In the genomic region with DNA sequence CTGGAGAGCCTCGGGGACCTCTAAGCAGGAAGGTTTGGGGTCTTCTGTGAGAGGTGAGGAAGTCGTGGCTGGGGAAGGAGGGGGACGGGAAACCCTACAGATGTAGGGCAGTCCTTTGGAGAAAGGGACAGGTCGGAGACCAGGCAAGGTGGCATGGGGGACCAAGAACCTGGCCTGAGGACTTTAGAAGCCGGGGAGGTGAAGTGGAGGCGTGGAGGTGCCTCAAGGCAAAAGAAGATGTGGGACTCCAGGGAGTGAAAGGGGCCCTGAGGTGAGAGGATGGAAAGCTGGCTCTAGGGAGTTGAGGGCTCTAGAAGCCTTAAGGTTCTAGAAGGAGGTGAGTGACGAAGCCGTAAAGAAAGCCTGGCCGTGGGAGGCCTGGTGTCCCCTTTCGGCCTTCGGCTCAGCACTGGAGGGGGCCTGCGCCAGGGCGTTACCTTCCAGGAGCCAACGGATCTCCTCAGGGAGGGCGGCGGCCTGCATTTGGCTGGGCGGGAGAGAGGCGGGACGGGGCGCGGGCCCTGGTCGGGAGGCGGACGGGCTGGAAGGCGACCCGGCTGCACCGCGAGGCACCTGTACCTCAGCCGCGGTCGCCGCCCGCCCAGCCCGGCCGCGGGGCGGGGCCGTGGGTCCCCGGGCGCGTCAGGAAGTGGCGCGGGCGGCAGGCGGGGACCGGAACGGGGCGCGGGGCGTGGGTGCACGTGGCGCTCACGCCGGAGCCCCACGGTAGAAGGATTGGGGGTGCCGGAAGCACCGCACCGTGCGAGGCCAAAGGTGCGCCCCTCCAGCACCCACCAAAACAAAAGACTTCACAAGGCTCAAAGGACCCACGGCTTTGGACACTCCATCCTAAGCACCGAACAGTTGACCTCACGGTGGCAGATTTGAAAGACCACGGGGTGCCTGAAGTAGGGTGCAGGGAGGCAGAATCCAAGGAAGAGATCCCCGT, we compare ENCODE assay signal across 7 cellular contexts. TPM values are rescaled to one million over a fixed set of nuclear protein-coding genes. Genes with fewer than 3 reads are reported as not detected.
A peak's percentile ranks its signal among the peaks of the same experiment; 100 is the strongest.
DNase-seq lines count a peak whose midpoint lies in the region; ATAC-seq and TF ChIP-seq lines count a peak whose summit lies in the region.

A gene (minus strand): TSS at position 577 of the 949 bp plus-strand sequence.

- peak; percentile 73 to 74 for ATAC-seq in activated naive CD4-positive, alpha-beta T cell treated with anti-CD3 and anti-CD28 coated beads, Interleukin-2, amount 50 U/mL, for 72 hours
- no peak for ATAC-seq in GM21529 (IDR thresholded peaks at IDR 0.05; ENCODE audit: unreplicated experiment)

- H3K9ac ChIP-seq in OCI-LY3 (ENCODE audit: low read length), result peak within 1 kb of the TSS; percentile 73

- DNase-seq in GM20000 (ENCODE audit: low spot score) (peak; percentile 84), vagina (ENCODE audit: extremely low spot score in 2 of 2) (no peak), NCI-H748 treated with DMSO at 0.1 percent for 48 hours (lab: John Stamatoyannopoulos, UW) (no peak)
- DNase-seq in activated naive CD4-positive, alpha-beta T cell treated with anti-CD3 and anti-CD28 coated beads, Interleukin-2, amount 50 U/mL, for 72 hours (ENCODE audit: low spot score in 2 of 2), result peak; percentile 65 to 74

- no peaks in the 10 kb centered on the region for H3K9me3 Mint-ChIP-seq in activated naive CD4-positive, alpha-beta T cell treated with anti-CD3 and anti-CD28 coated beads, Interleukin-2, amount 50 U/mL, for 72 hours

- peaks cover 26% of the 10 kb centered on the region for H3K4me1 ChIP-seq in OCI-LY3 (ENCODE audit: low read length)
- H3K4me1 ChIP-seq in muscle layer of duodenum (ENCODE audit: control insufficient read depth in 1 of 2, insufficient read depth in 2 of 2, low read length in 2 of 2), result no peaks in the 10 kb centered on the region
- H3K4me1 ChIP-seq in vagina, result no peaks in the 10 kb centered on the region

- no peaks in the 10 kb centered on the region for H3K79me2 ChIP-seq in OCI-LY3 (ENCODE audit: low read length)

- intact Hi-C loops in vagina (cut with DNase I), result no loop called here

- H3K27ac ChIP-seq in OCI-LY3 (ENCODE audit: low read length) (no peak within 1 kb of the TSS), muscle layer of duodenum (ENCODE audit: low read length) (no peak within 1 kb of the TSS), vagina (no peak within 1 kb of the TSS)

- H3K4me2 ChIP-seq in OCI-LY3 (ENCODE audit: low read length), result peak within 1 kb of the TSS; percentile 95

- H3K27ac Mint-ChIP-seq in activated naive CD4-positive, alpha-beta T cell treated with anti-CD3 and anti-CD28 coated beads, Interleukin-2, amount 50 U/mL, for 72 hours, result peak within 1 kb of the TSS; percentile 99

- peaks cover 21% of the 10 kb centered on the region for H3K27me3 ChIP-seq in OCI-LY3 (ENCODE audit: low read depth, low read length)
- H3K27me3 ChIP-seq in muscle layer of duodenum (ENCODE audit: low read depth, low read length), result peaks cover 35% of the 10 kb centered on the region
- H3K27me3 ChIP-seq in vagina, result peaks cover 4% of the 10 kb centered on the region

- no peak for TF ChIP-seq POLR2A in vagina (IDR thresholded peaks at IDR 0.05)

- H3K9me3 ChIP-seq in OCI-LY3 (ENCODE audit: insufficient read depth, low read length) (no peaks in the 10 kb centered on the region), muscle layer of duodenum (ENCODE audit: control insufficient read depth in 1 of 2, low read length in 2 of 2) (no peaks in the 10 kb centered on the region), vagina (no peaks in the 10 kb centered on the region)

- no peaks in the 10 kb centered on the region for H4K20me1 ChIP-seq in OCI-LY3 (ENCODE audit: insufficient read depth, low read length)

- H3K4me3 ChIP-seq in OCI-LY3 (ENCODE audit: low read length) (peak within 1 kb of the TSS; percentile 88), muscle layer of duodenum (ENCODE audit: low read depth in 1 of 2, low read length in 2 of 2) (peak within 1 kb of the TSS; percentile 8 to 23), vagina (peak within 1 kb of the TSS; percentile 23 to 29)

- TF ChIP-seq CTCF in GM20000 (IDR thresholded peaks at IDR 0.05; ENCODE audit: extremely low read depth, missing control alignments) (no peak), OCI-LY3 (IDR thresholded peaks at IDR 0.05; ENCODE audit: low read depth, low read length) (no peak), vagina (IDR thresholded peaks at IDR 0.05) (no peak)

- H3K36me3 Mint-ChIP-seq in activated naive CD4-positive, alpha-beta T cell treated with anti-CD3 and anti-CD28 coated beads, Interleukin-2, amount 50 U/mL, for 72 hours, result peaks cover 15 to 32% of the 10 kb centered on the region in 2 donors

- H3K36me3 ChIP-seq in OCI-LY3 (replicated peaks; ENCODE audit: low read depth, low read length), result no peaks in the 10 kb centered on the region
- H3K36me3 ChIP-seq in muscle layer of duodenum (ENCODE audit: control insufficient read depth in 1 of 2, insufficient read depth in 2 of 2, low read length in 2 of 2), result no peaks in the 10 kb centered on the region
- H3K36me3 ChIP-seq in vagina, result no peaks in the 10 kb centered on the region

- H2AFZ ChIP-seq in OCI-LY3 (ENCODE audit: low read depth, low read length), result peak within 1 kb of the TSS; percentile 98

RNA-seq across cellular contexts. Expression of the gene that starts here (rescaled TPM):
- 10 to 100 TPM; 65.0 to 98.0 TPM for total RNA-seq in activated naive CD4-positive, alpha-beta T cell treated with anti-CD3 and anti-CD28 coated beads, Interleukin-2, amount 50 U/mL, for 72 hours
- total RNA-seq in vagina, result 5.6 TPM

Comparison
In these comparisons a context has a peak if more than half of its experiments do, and no peak if none do; other contexts are left out.
1. DNase-seq: peak in GM20000 (single experiment) and activated naive CD4-positive, alpha-beta T cell treated with anti-CD3 and anti-CD28 coated beads, Interleukin-2, amount 50 U/mL, for 72 hours (2 of 2); none in vagina (0 of 2) and NCI-H748 treated with DMSO at 0.1 percent for 48 hours (single experiment).
2. H3K4me3 ChIP-seq: peak in every context shown above with its lines; median percentile 88 in OCI-LY3; 26 in vagina; 16 in muscle layer of duodenum.